Comparison of ENCODE assay signal across 26 cellular contexts in the genomic region with DNA sequence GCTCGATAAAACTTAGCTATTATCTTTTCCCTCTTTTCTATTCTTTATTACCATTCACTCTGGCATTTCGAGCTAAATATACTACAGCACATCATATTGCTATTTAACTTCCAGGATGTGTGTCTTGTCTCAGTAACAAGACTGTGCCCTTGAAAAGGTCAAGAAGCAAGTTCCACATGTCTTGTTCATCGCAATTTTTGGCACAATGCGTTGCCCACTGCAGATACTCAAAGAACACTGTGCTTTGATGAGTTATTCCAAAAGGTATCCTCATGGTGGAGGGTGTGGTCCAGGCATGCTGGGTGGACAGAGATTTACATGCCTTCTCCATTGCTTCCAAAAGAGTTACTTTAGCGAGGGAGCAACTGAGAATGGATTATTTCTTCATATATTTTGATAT. TPM values are rescaled to one million over a fixed set of nuclear protein-coding genes. Genes with fewer than 3 reads are reported as not detected.
DNase-seq lines count a peak whose midpoint lies in the region; ATAC-seq and TF ChIP-seq lines count a peak whose summit lies in the region.
"Had no signal": no experiment of that assay in that cellular context is flagged by ENCODE, and none has a peak within 500 bp of the region (broad histone marks: within the 10 kb centered on the region; RNA-seq: fewer than 3 reads in every experiment).

No MANE protein-coding gene starts in this region.

- H3K27me3 ChIP-seq in GM23248 (replicated peaks; ENCODE audit: insufficient read depth) (no peaks in the 10 kb centered on the region), PC-3 (ENCODE audit: low read length) (no peaks in the 10 kb centered on the region), osteoblast (ENCODE audit: insufficient read depth, low read length) (no peaks in the 10 kb centered on the region)
- H3K27me3 ChIP-seq: ovary had no signal

- H3K9me3 Mint-ChIP-seq in activated naive CD4-positive, alpha-beta T cell treated with anti-CD3 and anti-CD28 coated beads, Interleukin-2, amount 50 U/mL, for 72 hours, result no peaks in the 10 kb centered on the region
- H3K9me3 Mint-ChIP-seq: activated CD4-positive, alpha-beta T cell treated with anti-CD3 and anti-CD28 coated beads, Interleukin-2, amount 10 ng/mL, durations not matched to agents 24 days and 14 days; activated naive CD4-positive, alpha-beta T cell treated with anti-CD3 and anti-CD28 coated beads for 36 hours; activated T-cell treated with anti-CD3 and anti-CD28 coated beads, Interleukin-2, amount 50 U/mL, for 72 hours; nephron; stimulated activated effector memory CD8-positive, alpha-beta T cell treated with anti-CD3 and anti-CD28 coated beads, Interleukin-12 subunit alpha, Interleukin-12 subunit beta, amount 100 ng/mL, for 72 hours had no signal

- intact Hi-C loops in PC-3 (cut with micrococcal nuclease), result loop anchor here (10.0 kb wide), 1 partner anchor 886 kb away; no protein-coding TSS in a partner anchor

- H3K36me3 Mint-ChIP-seq in activated naive CD4-positive, alpha-beta T cell treated with anti-CD3 and anti-CD28 coated beads, Interleukin-2, amount 50 U/mL, for 72 hours, result peaks cover 25 to 37% of the 10 kb centered on the region in 2 donors

- H3F3A ChIP-seq in GM23248 (ENCODE audit: insufficient read depth) (peaks cover 15% of the 10 kb centered on the region), PC-3 (ENCODE audit: low read length, unreplicated experiment) (no peaks in the 10 kb centered on the region)

- BruUV-seq in PC-3 (replicated peaks; lab: Mats Ljungman, UMichigan), result no TSS peak

- POLR2A ChIA-PET in PC-3 (lab: Charles Lee; ENCODE audit: unreplicated experiment), result interaction anchor here (0.6 kb wide), 1 partner anchor 175 kb away, joined by 3 read pairs; no protein-coding TSS in a partner anchor

- H3K4me3 ChIP-seq in GM23248, result no peak overlapping the region
- H3K4me3 ChIP-seq in PC-3 (ENCODE audit: low read length), result no peak overlapping the region
- H3K4me3 ChIP-seq in osteoblast (ENCODE audit: insufficient read depth, low read length), result no peak overlapping the region
- H3K4me3 ChIP-seq: left lung, ovary, spleen, suprapubic skin had no signal

- H3K4me2 ChIP-seq in GM23248 (ENCODE audit: unreplicated experiment), result no peak overlapping the region
- H3K4me2 ChIP-seq in PC-3 (ENCODE audit: low read length), result no peak overlapping the region
- peak overlapping the region; percentile 48 for H3K4me2 ChIP-seq in osteoblast (ENCODE audit: insufficient read depth, low read length)
- H3K4me2 ChIP-seq: KMS-11 had no signal

- no peak overlapping the region for H3K9ac ChIP-seq in GM23248
- no peak overlapping the region for H3K9ac ChIP-seq in PC-3 (ENCODE audit: low read length)
- H3K9ac ChIP-seq: KMS-11 had no signal

- peak; percentile 51 for DNase-seq in GM23248
- peak; percentile 25 for DNase-seq in PC-3
- no peak for DNase-seq in epithelial cell of prostate (ENCODE audit: low read depth, low spot score)
- DNase-seq in osteoblast (ENCODE audit: insufficient read length, low spot score, missing footprints), result no peak
- no peak for DNase-seq in NCI-H1105 treated with DMSO at 0.1 percent for 48 hours (lab: John Stamatoyannopoulos, UW)
- no peak for DNase-seq in NCI-H526 treated with DMSO at 0.1 percent for 48 hours (lab: John Stamatoyannopoulos, UW)
- DNase-seq in activated naive CD4-positive, alpha-beta T cell treated with anti-CD3 and anti-CD28 coated beads, Interleukin-2, amount 50 U/mL, for 72 hours (ENCODE audit: low spot score in 2 of 2), result no peak
- DNase-seq: activated CD4-positive, alpha-beta T cell treated with anti-CD3 and anti-CD28 coated beads, Interleukin-2, amount 10 ng/mL, durations not matched to agents 24 days and 14 days; activated naive CD4-positive, alpha-beta T cell treated with anti-CD3 and anti-CD28 coated beads for 36 hours; activated T-cell treated with anti-CD3 and anti-CD28 coated beads, Interleukin-2, amount 50 U/mL, for 72 hours; amygdala; Calu3; caudate nucleus; left lung; midbrain; NCI-H187; NCI-H748 treated with DMSO at 0.1 percent for 48 hours; ovary; spleen; stimulated activated CD4-positive, alpha-beta T cell treated with anti-CD3 and anti-CD28 coated beads, Interleukin-2, amount 100 ng/mL, for 48 hours; WERI-Rb-1 had no signal

- no peaks in the 10 kb centered on the region for H3K9me2 ChIP-seq in GM23248 (ENCODE audit: insufficient read depth)
- no peaks in the 10 kb centered on the region for H3K9me2 ChIP-seq in PC-3 (replicated peaks; ENCODE audit: low read length)

- H3K4me1 ChIP-seq in GM23248 (ENCODE audit: insufficient read depth) (peaks cover 15% of the 10 kb centered on the region), PC-3 (ENCODE audit: insufficient read depth, low read length) (peaks cover 30% of the 10 kb centered on the region), osteoblast (ENCODE audit: insufficient read depth, low read length) (peaks cover 28% of the 10 kb centered on the region)
- H3K4me1 ChIP-seq: suprapubic skin had no signal

- H4K20me1 ChIP-seq in GM23248 (ENCODE audit: insufficient read depth) (no peaks in the 10 kb centered on the region), PC-3 (ENCODE audit: low read length) (0 out of 2 replicates have a peak, but pooled peaks cover 4% of the 10 kb centered on the region), osteoblast (ENCODE audit: insufficient read depth, low read length) (no peaks in the 10 kb centered on the region)

- H3K79me2 ChIP-seq in GM23248 (ENCODE audit: insufficient read depth), result peaks cover 43% of the 10 kb centered on the region
- peaks cover 42% of the 10 kb centered on the region for H3K79me2 ChIP-seq in PC-3 (ENCODE audit: low read length)
- H3K79me2 ChIP-seq in osteoblast (ENCODE audit: insufficient read depth, low read length), result peaks cover 80% of the 10 kb centered on the region

- H3K27ac ChIP-seq in GM23248 (peak overlapping the region; percentile 23; the same call in 1 of the 2 replicates), PC-3 (ENCODE audit: low read length) (no peak overlapping the region), epithelial cell of prostate (peak overlapping the region; percentile 85), osteoblast (ENCODE audit: low read depth, low read length) (peak overlapping the region; percentile 71)
- H3K27ac ChIP-seq: C4-2B, KMS-11, left lung, ovary, spleen, suprapubic skin, WERI-Rb-1 had no signal

- WGBS in GM23248 (ENCODE audit: low coverage in 1 of 2, low lambda C conversion rate in 2 of 2, missing lambda C conversion rate in 2 of 2), 2 experiments, result 56 to 62% methylated on average over 5 of the region's 5 CpGs

- CTCF ChIA-PET in PC-3 (lab: Charles Lee), result no interaction called here

- no peak overlapping the region for H2AFZ ChIP-seq in GM23248
- H2AFZ ChIP-seq in PC-3 (ENCODE audit: low read length), result no peak overlapping the region
- no peak overlapping the region for H2AFZ ChIP-seq in osteoblast (ENCODE audit: low read length)

- no peaks in the 10 kb centered on the region for H3K36me3 ChIP-seq in GM23248 (ENCODE audit: low read depth)
- peaks cover 67% of the 10 kb centered on the region for H3K36me3 ChIP-seq in PC-3 (ENCODE audit: low read depth, low read length)
- peaks cover 20% of the 10 kb centered on the region for H3K36me3 ChIP-seq in osteoblast (ENCODE audit: insufficient read depth, low read length)
- H3K36me3 ChIP-seq: left lung, ovary, spleen, suprapubic skin had no signal

- TF ChIP-seq CTCF in PC-3 (conservative IDR thresholded peaks at IDR 0.05; ENCODE audit: low read depth, low read length) (no peak), osteoblast (IDR thresholded peaks at IDR 0.05; ENCODE audit: extremely low read depth, low read depth, low read length) (no peak)

- no peak for ATAC-seq in PC-3
- no peak for ATAC-seq in activated naive CD4-positive, alpha-beta T cell treated with anti-CD3 and anti-CD28 coated beads, Interleukin-2, amount 50 U/mL, for 72 hours
- ATAC-seq: activated T-cell treated with anti-CD3 and anti-CD28 coated beads, Interleukin-2, amount 50 U/mL, for 72 hours; left lung had no signal

- H3K27ac Mint-ChIP-seq in activated naive CD4-positive, alpha-beta T cell treated with anti-CD3 and anti-CD28 coated beads, Interleukin-2, amount 50 U/mL, for 72 hours, result no peak overlapping the region
- H3K27ac Mint-ChIP-seq: activated CD4-positive, alpha-beta T cell treated with anti-CD3 and anti-CD28 coated beads, Interleukin-2, amount 10 ng/mL, durations not matched to agents 24 days and 14 days; activated naive CD4-positive, alpha-beta T cell treated with anti-CD3 and anti-CD28 coated beads for 36 hours; activated T-cell treated with anti-CD3 and anti-CD28 coated beads, Interleukin-2, amount 50 U/mL, for 72 hours; nephron; stimulated activated effector memory CD8-positive, alpha-beta T cell treated with anti-CD3 and anti-CD28 coated beads, Interleukin-12 subunit alpha, Interleukin-12 subunit beta, amount 100 ng/mL, for 72 hours had no signal

- in situ Hi-C loops in GM23248 (cut with MboI), result no loop called here

- no peaks in the 10 kb centered on the region for H3K9me3 ChIP-seq in GM23248 (ENCODE audit: low read depth)
- H3K9me3 ChIP-seq in PC-3 (ENCODE audit: low read length), result no peaks in the 10 kb centered on the region
- no peaks in the 10 kb centered on the region for H3K9me3 ChIP-seq in osteoblast (ENCODE audit: low read depth, low read length)
- H3K9me3 ChIP-seq: left lung, ovary, spleen, suprapubic skin had no signal

RNA-seq across cellular contexts. Expression of gene E2F7, which starts 6.6 kb away (rescaled TPM):
- 2.5 and 5.6 TPM in 2 replicates for total RNA-seq in GM23248 (2014; rRNA removed; shearing (Covaris generic))
- polyA plus RNA-seq in GM23248 (2016; fragmentation: Nextera tagmentation; extraction: Ambion mirVana), result 3.7 and 5.7 TPM in 2 replicates
- total RNA-seq in PC-3 (2014; rRNA removed) (17.2 and 19.0 TPM in 2 replicates), osteoblast (13.4 and 16.5 TPM in 2 replicates)
- 10 to 100 TPM in 1 of 2 donors, 1 to 10 TPM in 1; 8.1 to 26.9 TPM for total RNA-seq in activated naive CD4-positive, alpha-beta T cell treated with anti-CD3 and anti-CD28 coated beads, Interleukin-2, amount 50 U/mL, for 72 hours

Comparison
In these comparisons a context has a peak if more than half of its experiments do, and no peak if none do; other contexts are left out.
1. DNase-seq: peak in GM23248 (single experiment) and PC-3 (single experiment); none in epithelial cell of prostate (single experiment), osteoblast (single experiment), NCI-H1105 treated with DMSO at 0.1 percent for 48 hours (single experiment), NCI-H526 treated with DMSO at 0.1 percent for 48 hours (single experiment) and activated naive CD4-positive, alpha-beta T cell treated with anti-CD3 and anti-CD28 coated beads, Interleukin-2, amount 50 U/mL, for 72 hours (0 of 2).